ENCODE assay signal across 23 cellular contexts in the genomic region with DNA sequence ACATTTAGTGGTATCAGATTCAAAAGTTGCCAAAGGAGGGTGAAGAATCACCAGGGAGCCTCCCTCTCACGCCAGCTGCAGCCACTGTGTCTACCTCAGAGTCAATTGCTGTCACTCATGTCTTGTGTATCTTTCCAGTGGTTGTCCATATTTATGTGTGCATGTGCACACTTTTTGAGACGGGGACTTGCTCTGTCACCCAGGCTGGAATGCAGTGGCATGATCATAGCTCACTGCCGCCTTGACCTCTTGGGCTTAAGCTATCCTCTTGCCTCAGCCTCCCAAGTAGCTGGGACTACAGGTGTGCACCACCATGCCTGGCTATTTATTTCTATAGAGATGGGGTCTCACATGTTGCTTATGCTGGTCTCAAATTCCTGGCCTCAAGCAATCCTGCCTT.
"Had no signal": no experiment of that assay in that cellular context is flagged by ENCODE, and none has a peak within 500 bp of the region (broad histone marks: within the 10 kb centered on the region; RNA-seq: fewer than 3 reads in every experiment).

No MANE protein-coding gene starts in this region.

- H3K27me3 ChIP-seq: ascending aorta, esophagus muscularis mucosa, foreskin keratinocyte had no signal

- H3K27ac ChIP-seq: ascending aorta, esophagus muscularis mucosa, foreskin keratinocyte, gastrocnemius medialis had no signal

- DNase-seq: activated CD4-positive, alpha-beta memory T cell treated with anti-CD3 and anti-CD28 coated beads for 36 hours; activated CD4-positive, alpha-beta T cell treated with anti-CD3 and anti-CD28 coated beads for 36 hours; activated CD4-positive, alpha-beta T cell treated with anti-CD3 and anti-CD28 coated beads, Interleukin-2, amount 10 ng/mL, durations not matched to agents 24 days and 14 days; activated CD4-positive, CD25-positive, alpha-beta regulatory T cell; activated CD4-positive, CD25-positive, alpha-beta regulatory T cell treated with anti-CD3 and anti-CD28 coated beads, Interleukin-2, amount 50 U/mL, for 72 hours; activated CD8-positive, alpha-beta memory T cell treated with anti-CD3 and anti-CD28 coated beads, Interleukin-2, amount 10 ng/mL, durations not matched to agents 7 days and 5 days; activated CD8-positive, alpha-beta T cell treated with anti-CD3 and anti-CD28 coated beads, Interleukin-2, amount 10 ng/mL, durations not matched to agents 7 days and 5 days; activated gamma-delta T cell; activated naive CD4-positive, alpha-beta T cell; activated naive CD4-positive, alpha-beta T cell treated with anti-CD3 and anti-CD28 coated beads, Interleukin-2, amount 10 ng/mL, durations not matched to agents 7 days and 5 days; activated naive CD8-positive, alpha-beta T cell treated with anti-CD3 and anti-CD28 coated beads, Interleukin-2, amount 10 ng/mL, durations not matched to agents 7 days and 5 days; activated T-cell treated with anti-CD3 and anti-CD28 coated beads, Interleukin-2, amount 50 U/mL, for 4 hours; cortex of kidney; dermis blood vessel endothelial cell; effector CD4-positive, alpha-beta T cell; effector memory CD8-positive, alpha-beta T cell; erythroblast; foreskin keratinocyte; gastrocnemius medialis; glutamatergic neuron; T-helper 2 cell had no signal

- H3K36me3 ChIP-seq: ascending aorta, esophagus muscularis mucosa, gastrocnemius medialis had no signal

- H3K9me3 ChIP-seq: ascending aorta, esophagus muscularis mucosa, gastrocnemius medialis had no signal

- H3K4me3 ChIP-seq: ascending aorta, esophagus muscularis mucosa, gastrocnemius medialis had no signal
